Comparison of ENCODE assay signal across 9 cellular contexts in the genomic region with DNA sequence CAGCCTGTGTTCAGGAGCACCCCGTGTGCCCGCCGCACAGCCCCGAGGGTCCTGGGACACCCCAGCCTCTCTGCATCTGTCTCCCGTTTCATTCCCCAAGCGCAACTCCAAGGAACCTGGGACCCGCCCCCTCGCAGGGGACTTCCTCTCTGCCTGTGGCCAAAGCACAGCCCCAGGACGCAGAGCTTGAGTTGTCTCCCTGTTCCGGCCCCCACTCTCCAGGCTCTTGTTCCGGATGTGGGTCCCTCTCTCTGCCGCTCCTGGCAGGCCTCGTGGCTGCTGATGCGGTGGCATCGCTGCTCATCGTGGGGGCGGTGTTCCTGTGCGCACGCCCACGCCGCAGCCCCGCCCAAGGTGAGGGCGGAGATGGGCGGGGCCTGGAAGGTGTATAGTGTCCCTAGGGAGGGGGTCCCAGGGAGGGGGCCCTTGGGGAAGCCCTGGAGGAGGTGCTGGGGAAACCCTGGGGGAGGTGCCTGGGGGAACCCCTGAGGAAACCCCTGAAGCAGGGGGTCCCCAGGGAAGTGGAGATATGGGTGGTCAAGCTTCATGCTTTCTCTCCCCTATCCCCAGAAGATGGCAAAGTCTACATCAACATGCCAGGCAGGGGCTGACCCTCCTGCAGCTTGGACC. TPM values are rescaled to one million over a fixed set of nuclear protein-coding genes. Genes with fewer than 3 reads are reported as not detected.
DNase-seq lines count a peak whose midpoint lies in the region; ATAC-seq, FAIRE-seq and TF ChIP-seq lines count a peak whose summit lies in the region.
"Had no signal": no experiment of that assay in that cellular context is flagged by ENCODE, and none has a peak within 500 bp of the region (broad histone marks: within the 10 kb centered on the region; RNA-seq: fewer than 3 reads in every experiment).

No MANE protein-coding gene starts in this region.

- intact Hi-C loops in endothelial cell of umbilical vein (cut with micrococcal nuclease) = no loop called here

- H3K4me1 ChIP-seq in NT2/D1 (ENCODE audit: insufficient read depth, insufficient read length) = peaks cover 5% of the 10 kb centered on the region
- peaks cover 13% of the 10 kb centered on the region for H3K4me1 ChIP-seq in endothelial cell of umbilical vein (ENCODE audit: control insufficient read depth, extremely low read depth, insufficient read depth, low read length)

- H3K27me3 ChIP-seq in NT2/D1 (ENCODE audit: insufficient read depth, insufficient read length) (no peaks in the 10 kb centered on the region), endothelial cell of umbilical vein (ENCODE audit: control insufficient read depth in 2 of 2, insufficient read depth in 2 of 2, low read length in 2 of 2) (peaks cover 0 to 6% of the 10 kb centered on the region in 2 experiments)

- BruUV-seq in endothelial cell of umbilical vein (replicated peaks; lab: Mats Ljungman, UMichigan) = no TSS peak

- POLR2A ChIA-PET in endothelial cell of umbilical vein (lab: Charles Lee) = no interaction called here

- peak overlapping the region; percentile 34 for H3K4me3 ChIP-seq in NT2/D1 (ENCODE audit: insufficient read length, low read depth)
- no peak overlapping the region for H3K4me3 ChIP-seq in endothelial cell of umbilical vein (replicated peaks in 1 of 3; ENCODE audit: insufficient read depth in 1 of 3, low read depth in 1 of 3, low read length in 3 of 3)

- TF ChIP-seq POLR2A in endothelial cell of umbilical vein (IDR thresholded peaks at IDR 0.05; ENCODE audit: low read depth, low read length) = no peak

- H3K79me2 ChIP-seq in endothelial cell of umbilical vein (ENCODE audit: control insufficient read depth, insufficient read depth, low read length) = peaks cover 2% of the 10 kb centered on the region

- TF ChIP-seq CTCF in endothelial cell of umbilical vein (IDR thresholded peaks at IDR 0.05; ENCODE audit: extremely low read depth in 1 of 2, insufficient read depth in 1 of 2, low read depth in 1 of 2, low read length in 2 of 2) = no peak

- dilution Hi-C loops in endothelial cell of umbilical vein (cut with MboI; ENCODE audit: extremely low pct_ligation_motif_present, low sequenced_read_pairs) = no loop called here

- ATAC-seq in HG03097 (IDR thresholded peaks at IDR 0.05; ENCODE audit: low FRiP score, unreplicated experiment) = peak; percentile 46

- CTCF ChIA-PET in endothelial cell of umbilical vein (lab: Charles Lee) = no interaction called here

- peak overlapping the region; percentile 67 for H3K9ac ChIP-seq in NT2/D1 (ENCODE audit: insufficient read length, low read depth)
- no peak overlapping the region for H3K9ac ChIP-seq in endothelial cell of umbilical vein (replicated peaks; ENCODE audit: extremely low read depth, insufficient read depth, low read length)

- FAIRE-seq in endothelial cell of umbilical vein (lab: Jason Lieb, UNC) = no peak
- FAIRE-seq: A204.1 had no signal

- no peaks in the 10 kb centered on the region for H3K9me3 ChIP-seq in NT2/D1 (ENCODE audit: insufficient read depth, low read length)
- no peaks in the 10 kb centered on the region for H3K9me3 ChIP-seq in endothelial cell of umbilical vein (replicated peaks; ENCODE audit: control insufficient read depth, insufficient read depth, low read length)

- no peaks in the 10 kb centered on the region for H4K20me1 ChIP-seq in endothelial cell of umbilical vein (replicated peaks; ENCODE audit: control insufficient read depth, extremely low read depth, insufficient read depth, low read length)

- no peaks in the 10 kb centered on the region for H3K36me3 ChIP-seq in NT2/D1 (ENCODE audit: insufficient read depth, insufficient read length, low read length)
- H3K36me3 ChIP-seq in endothelial cell of umbilical vein (ENCODE audit: control insufficient read depth in 2 of 2, extremely low read depth in 1 of 2, insufficient read depth in 2 of 2, low read length in 2 of 2) = no peaks in the 10 kb centered on the region

- no peaks in the 10 kb centered on the region for H3K9me1 ChIP-seq in endothelial cell of umbilical vein (replicated peaks; ENCODE audit: control insufficient read depth, extremely low read depth, insufficient read depth, low read length)

- H3K4me2 ChIP-seq in endothelial cell of umbilical vein (ENCODE audit: insufficient read depth, low read length) = no peak overlapping the region

- peak overlapping the region; percentile 80 for H2AFZ ChIP-seq in endothelial cell of umbilical vein (ENCODE audit: low read depth, low read length)

- H3K27ac ChIP-seq in endothelial cell of umbilical vein (ENCODE audit: insufficient read depth, low read depth, low read length) = no peak overlapping the region

- peak; percentile 72 for DNase-seq in DMS 273 (lab: John Stamatoyannopoulos, UW; ENCODE audit: unreplicated experiment)
- no peak for DNase-seq in DMS 273 treated with DMSO at 0.1 percent for 48 hours (lab: John Stamatoyannopoulos, UW)
- DNase-seq in NT2/D1 (ENCODE audit: low read depth, low spot score) = no peak
- peak; percentile 92 for DNase-seq in activated CD8-positive, alpha-beta memory T cell treated with anti-CD3 and anti-CD28 coated beads, Interleukin-2, amount 50 U/mL, for 4 hours
- no peak for DNase-seq in endothelial cell of umbilical vein (ENCODE audit: low read depth, low spot score)
- DNase-seq in mucosa of gallbladder (ENCODE audit: low spot score) = peak; percentile 83
- peak; percentile 77 to 85 for DNase-seq in stimulated activated CD8-positive, alpha-beta memory T cell treated with anti-CD3 and anti-CD28 coated beads, Interleukin-7, amount 100 ng/mL, for 1 hour (ENCODE audit: low read depth in 2 of 2)

TF ChIP-seq in endothelial cell of umbilical vein, 7 proteins besides CTCF, POLR2A, EP300 and RAD21:
- TF ChIP-seq GATA2 (IDR thresholded peaks at IDR 0.05; ENCODE audit: insufficient read depth, insufficient read length, low read depth, low read length) (no peak), JUN (IDR thresholded peaks at IDR 0.05; ENCODE audit: borderline replicate concordance, insufficient read depth, insufficient read length, low read depth) (no peak), MYC (IDR thresholded peaks at IDR 0.05; ENCODE audit: low read depth, low read length) (no peak), MAX (IDR thresholded peaks at IDR 0.05; ENCODE audit: insufficient read depth, insufficient read length) (no peak)
TF ChIP-seq in endothelial cell of umbilical vein: peak in this region for 0.

RNA-seq across cellular contexts. Expression of gene HCST, which starts 1.3 kb away (rescaled TPM):
- total RNA-seq in endothelial cell of umbilical vein (not detected in 2 replicates), mucosa of gallbladder (14.4 TPM)
- not detected in 2 replicates for polyA plus RNA-seq in endothelial cell of umbilical vein
- polyA plus RNA-seq in endothelial cell of umbilical vein (2011; cell fraction: cytosol; rRNA removed) = not detected in 2 replicates
- not detected in 2 replicates for polyA plus RNA-seq in endothelial cell of umbilical vein (2011; cell fraction: nucleus; rRNA removed)
- polyA plus RNA-seq in endothelial cell of umbilical vein (2012) = not detected in 2 replicates
- not detected in 2 replicates for polyA minus RNA-seq in endothelial cell of umbilical vein
- polyA minus RNA-seq in endothelial cell of umbilical vein (2011; cell fraction: cytosol; rRNA and poly(A)+ RNA removed) = 1.7 TPM
- not detected in 2 replicates for polyA minus RNA-seq in endothelial cell of umbilical vein (2011; cell fraction: nucleus; rRNA and poly(A)+ RNA removed)

RNA-seq across cellular contexts. Expression of gene NFKBID, which starts 3.3 kb away (rescaled TPM):
- total RNA-seq in endothelial cell of umbilical vein (7.6 and 8.7 TPM in 2 replicates), mucosa of gallbladder (34.5 TPM)
- 5.5 and 6.7 TPM in 2 replicates for polyA plus RNA-seq in endothelial cell of umbilical vein
- polyA plus RNA-seq in endothelial cell of umbilical vein (2011; cell fraction: cytosol; rRNA removed) = 1.0 and 1.8 TPM in 2 replicates
- polyA plus RNA-seq in endothelial cell of umbilical vein (2011; cell fraction: nucleus; rRNA removed) = 14.9 and 18.6 TPM in 2 replicates
- 2.1 and 3.1 TPM in 2 replicates for polyA plus RNA-seq in endothelial cell of umbilical vein (2012)
- polyA minus RNA-seq in endothelial cell of umbilical vein = 5.7 and 7.1 TPM in 2 replicates
- 6.7 TPM for polyA minus RNA-seq in endothelial cell of umbilical vein (2011; cell fraction: cytosol; rRNA and poly(A)+ RNA removed)
- polyA minus RNA-seq in endothelial cell of umbilical vein (2011; cell fraction: nucleus; rRNA and poly(A)+ RNA removed) = 4.8 and 5.4 TPM in 2 replicates

RNA-seq across cellular contexts. Expression of gene TYROBP, which starts 4.4 kb away (rescaled TPM):
- total RNA-seq in endothelial cell of umbilical vein (not detected in 2 replicates), mucosa of gallbladder (94.6 TPM)
- not detected in 2 replicates for polyA plus RNA-seq in endothelial cell of umbilical vein
- polyA plus RNA-seq in endothelial cell of umbilical vein (2011; cell fraction: cytosol; rRNA removed) = not detected in 2 replicates
- not detected in 2 replicates for polyA plus RNA-seq in endothelial cell of umbilical vein (2011; cell fraction: nucleus; rRNA removed)
- not detected in 2 replicates for polyA plus RNA-seq in endothelial cell of umbilical vein (2012)
- polyA minus RNA-seq in endothelial cell of umbilical vein = not detected in 2 replicates
- not detected for polyA minus RNA-seq in endothelial cell of umbilical vein (2011; cell fraction: cytosol; rRNA and poly(A)+ RNA removed)
- not detected in 2 replicates for polyA minus RNA-seq in endothelial cell of umbilical vein (2011; cell fraction: nucleus; rRNA and poly(A)+ RNA removed)

RNA-seq across cellular contexts. Expression of gene LRFN3, which starts 32.5 kb away (rescaled TPM):
- total RNA-seq in endothelial cell of umbilical vein (15.9 and 17.3 TPM in 2 replicates), mucosa of gallbladder (23.7 TPM)
- polyA plus RNA-seq in endothelial cell of umbilical vein = 4.1 and 5.8 TPM in 2 replicates
- polyA plus RNA-seq in endothelial cell of umbilical vein (2011; cell fraction: cytosol; rRNA removed) = 3.7 and 5.5 TPM in 2 replicates
- 1.9 and 2.2 TPM in 2 replicates for polyA plus RNA-seq in endothelial cell of umbilical vein (2011; cell fraction: nucleus; rRNA removed)
- polyA plus RNA-seq in endothelial cell of umbilical vein (2012) = 10.0 and 16.3 TPM in 2 replicates
- polyA minus RNA-seq in endothelial cell of umbilical vein = 2.5 and 3.5 TPM in 2 replicates
- 2.8 TPM for polyA minus RNA-seq in endothelial cell of umbilical vein (2011; cell fraction: cytosol; rRNA and poly(A)+ RNA removed)
- 1.0 and 2.2 TPM in 2 replicates for polyA minus RNA-seq in endothelial cell of umbilical vein (2011; cell fraction: nucleus; rRNA and poly(A)+ RNA removed)

RNA-seq across cellular contexts. Expression of gene APLP1, which starts 35.3 kb away (rescaled TPM):
- total RNA-seq in endothelial cell of umbilical vein = 6.2 and 9.0 TPM in 2 replicates
- 13.0 and 15.1 TPM in 2 replicates for polyA plus RNA-seq in endothelial cell of umbilical vein
- polyA plus RNA-seq in endothelial cell of umbilical vein (2011; cell fraction: cytosol; rRNA removed) = 9.5 and 11.5 TPM in 2 replicates
- polyA plus RNA-seq in endothelial cell of umbilical vein (2011; cell fraction: nucleus; rRNA removed) = 12.7 and 14.6 TPM in 2 replicates
- polyA plus RNA-seq in endothelial cell of umbilical vein (2012) = 17.9 and 23.5 TPM in 2 replicates
- 7.5 and 10.7 TPM in 2 replicates for polyA minus RNA-seq in endothelial cell of umbilical vein
- polyA minus RNA-seq in endothelial cell of umbilical vein (2011; cell fraction: cytosol; rRNA and poly(A)+ RNA removed) = not detected
- polyA minus RNA-seq in endothelial cell of umbilical vein (2011; cell fraction: nucleus; rRNA and poly(A)+ RNA removed) = 2.3 and 5.0 TPM in 2 replicates
- total RNA-seq in mucosa of gallbladder = 85.6 TPM

Comparison
In these comparisons a context has a peak if more than half of its experiments do, and no peak if none do; other contexts are left out.
1. DNase-seq: peak in DMS 273 (single experiment), activated CD8-positive, alpha-beta memory T cell treated with anti-CD3 and anti-CD28 coated beads, Interleukin-2, amount 50 U/mL, for 4 hours (single experiment), mucosa of gallbladder (single experiment) and stimulated activated CD8-positive, alpha-beta memory T cell treated with anti-CD3 and anti-CD28 coated beads, Interleukin-7, amount 100 ng/mL, for 1 hour (2 of 2); none in DMS 273 treated with DMSO at 0.1 percent for 48 hours (single experiment), NT2/D1 (single experiment) and endothelial cell of umbilical vein (single experiment).
2. RNA of gene HCST, which starts 1.3 kb away (total RNA-seq): 14.4 TPM in mucosa of gallbladder (single experiment); not detected in endothelial cell of umbilical vein; every median in the first group is over 10 times any median in the second.
3. RNA of gene TYROBP, which starts 4.4 kb away (total RNA-seq): 94.6 TPM in mucosa of gallbladder (single experiment); not detected in endothelial cell of umbilical vein; every median in the first group is over 10 times any median in the second.